In the genomic region with DNA sequence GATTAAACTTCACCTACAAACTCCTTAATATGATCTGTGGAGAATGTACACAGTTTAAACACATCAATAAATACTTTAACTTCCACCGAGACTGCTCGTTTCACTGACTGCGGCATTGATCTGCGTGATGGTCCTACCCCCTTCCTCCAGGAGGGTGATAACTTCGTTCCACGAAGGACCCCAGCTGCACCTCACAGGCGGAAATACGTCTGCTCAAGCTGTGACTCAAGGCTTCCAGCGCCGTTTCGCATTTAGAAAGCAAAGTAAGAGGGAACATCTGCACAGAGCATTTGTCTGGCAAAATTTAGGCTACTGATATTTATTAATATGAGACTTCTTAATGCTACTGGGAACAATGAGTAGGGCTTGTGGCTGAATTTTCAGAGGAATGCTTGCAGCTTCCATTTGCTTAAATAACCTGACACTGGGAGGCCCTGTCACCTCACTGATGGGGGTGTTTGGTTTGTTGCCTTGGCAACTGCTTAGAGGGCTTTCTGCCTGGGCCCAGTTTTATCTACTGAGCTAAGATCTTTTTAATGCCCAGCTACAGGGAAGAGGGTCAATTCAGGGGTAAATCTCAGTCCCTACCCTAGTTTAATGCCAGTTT, we compare ENCODE assay signal across 13 cellular contexts. TPM values are rescaled to one million over a fixed set of nuclear protein-coding genes. Genes with fewer than 3 reads are reported as not detected.
A peak's percentile ranks its signal among the peaks of the same experiment; 100 is the strongest.
DNase-seq lines count a peak whose midpoint lies in the region; ATAC-seq, FAIRE-seq and TF ChIP-seq lines count a peak whose summit lies in the region.
"Had no signal": no experiment of that assay in that cellular context is flagged by ENCODE, and none has a peak within 500 bp of the region (broad histone marks: within the 10 kb centered on the region; RNA-seq: fewer than 3 reads in every experiment).

No MANE protein-coding gene starts in this region.

- ATAC-seq in pancreas: peak; percentile 11 to 48 (median 40)
- no peak for ATAC-seq in GM21528 (IDR thresholded peaks at IDR 0.05; ENCODE audit: low FRiP score, unreplicated experiment)

- H4K20me1 ChIP-seq in OCI-LY1 (ENCODE audit: insufficient read depth, low read length): no peaks in the 10 kb centered on the region

- no peaks in the 10 kb centered on the region for H3K79me2 ChIP-seq in OCI-LY1 (ENCODE audit: insufficient read depth, low read length)

- no peak overlapping the region for H2AFZ ChIP-seq in OCI-LY1 (ENCODE audit: low read length)

- H3K4me1 ChIP-seq in OCI-LY1 (ENCODE audit: insufficient read depth, low read length, severe bottlenecking) (peaks cover 27% of the 10 kb centered on the region), esophagus squamous epithelium (peaks cover 9 to 46% (median 15%) of the 10 kb centered on the region in 3 donors), pancreas (peaks cover 10 to 40% (median 30%) of the 10 kb centered on the region in 3 donors)

- no peak for TF ChIP-seq CTCF in OCI-LY1 (IDR thresholded peaks at IDR 0.05; ENCODE audit: low read length)
- TF ChIP-seq CTCF in esophagus squamous epithelium (IDR thresholded peaks at IDR 0.05): no peak
- TF ChIP-seq CTCF in pancreas (IDR thresholded peaks at IDR 0.05): no peak

- DNase-seq in DMS79 (lab: John Stamatoyannopoulos, UW): peak; percentile 23
- no peak for DNase-seq in esophagus squamous epithelium (lab: John Stamatoyannopoulos, UW)
- peak in 2 of 6 donors; percentile 38 to 40 for DNase-seq in pancreas
- DNase-seq in activated CD4-positive, CD25-positive, alpha-beta regulatory T cell (lab: John Stamatoyannopoulos, UW): no peak
- no peak for DNase-seq in activated effector memory CD4-positive, alpha-beta T cell treated with Interleukin-2 at 50 U/mL for 16 hours
- DNase-seq in NCI-H2081 treated with DMSO at 0.1 percent for 48 hours (lab: John Stamatoyannopoulos, UW): no peak
- DNase-seq: amniotic stem cell, kidney, NCI-H446 treated with DMSO at 0.1 percent for 48 hours had no signal

- H3K4me3 ChIP-seq in OCI-LY1 (ENCODE audit: low read depth, low read length, poor library complexity, severe bottlenecking) (no peak overlapping the region), esophagus squamous epithelium (no peak overlapping the region), pancreas (no peak overlapping the region)

- H3K36me3 ChIP-seq in OCI-LY1 (ENCODE audit: insufficient read depth, low read length) (peaks cover 67% of the 10 kb centered on the region), esophagus squamous epithelium (peaks cover 0 to 62% (median 5%) of the 10 kb centered on the region in 3 donors), pancreas (peaks cover 0 to 4% (median 0%) of the 10 kb centered on the region in 3 donors)

- no peak for FAIRE-seq in pancreas (lab: Jason Lieb, UNC)
- FAIRE-seq: kidney had no signal

- no peaks in the 10 kb centered on the region for H3K9me2 ChIP-seq in OCI-LY1 (ENCODE audit: low read depth, low read length)

- H3K9me3 ChIP-seq in OCI-LY1 (ENCODE audit: low read length) (no peaks in the 10 kb centered on the region), esophagus squamous epithelium (no peaks in the 10 kb centered on the region), pancreas (no peaks in the 10 kb centered on the region)

- peaks cover 4% of the 10 kb centered on the region; the same call in 1 of the 2 replicates for H3F3A ChIP-seq in OCI-LY1 (ENCODE audit: insufficient read depth, low read length)

- TF ChIP-seq POLR2A in esophagus squamous epithelium (IDR thresholded peaks at IDR 0.05): no peak

- H3K27me3 ChIP-seq in OCI-LY1 (ENCODE audit: insufficient read depth, low read length): no peaks in the 10 kb centered on the region
- no peaks in the 10 kb centered on the region for H3K27me3 ChIP-seq in esophagus squamous epithelium
- no peaks in the 10 kb centered on the region for H3K27me3 ChIP-seq in pancreas

- no peak overlapping the region for H3K9ac ChIP-seq in OCI-LY1 (ENCODE audit: low read length)

- H3K27ac ChIP-seq in OCI-LY1 (ENCODE audit: low read depth, low read length, poor library complexity, severe bottlenecking) (peak overlapping the region; percentile 79), esophagus squamous epithelium (peak overlapping the region; percentile 71 to 88 (median 85)), pancreas (peak overlapping the region; percentile 58 to 87 (median 72))
- H3K27ac ChIP-seq: C4-2B had no signal

- 76 to 82% methylated on average over 11 of the region's 11 CpGs for WGBS in esophagus squamous epithelium, 2 donors
- WGBS in pancreas, 2 donors: 73 to 77% methylated on average over 11 of the region's 11 CpGs

- intact Hi-C loops in esophagus squamous epithelium (cut with DNase I): no loop called here
- intact Hi-C loops in pancreas (cut with DNase I): no loop called here

- no peak overlapping the region for H3K4me2 ChIP-seq in OCI-LY1 (ENCODE audit: low read length)

RNA-seq across cellular contexts. Expression of gene ST14, which starts 14.8 kb away (rescaled TPM):
- 100 to 1,000 TPM; 109 to 225 (median 141) TPM for total RNA-seq in esophagus squamous epithelium
- 100 to 1,000 TPM in 1 of 6 donors, 10 to 100 TPM in 5; 37.5 to 101 (median 48.5) TPM for total RNA-seq in pancreas
- polyA plus RNA-seq in pancreas: 10 to 100 TPM; 43.8 to 57.9 TPM
- total RNA-seq: SK-MEL-5 had no signal
